ENCODE assay signal across 22 cellular contexts in the genomic region with DNA sequence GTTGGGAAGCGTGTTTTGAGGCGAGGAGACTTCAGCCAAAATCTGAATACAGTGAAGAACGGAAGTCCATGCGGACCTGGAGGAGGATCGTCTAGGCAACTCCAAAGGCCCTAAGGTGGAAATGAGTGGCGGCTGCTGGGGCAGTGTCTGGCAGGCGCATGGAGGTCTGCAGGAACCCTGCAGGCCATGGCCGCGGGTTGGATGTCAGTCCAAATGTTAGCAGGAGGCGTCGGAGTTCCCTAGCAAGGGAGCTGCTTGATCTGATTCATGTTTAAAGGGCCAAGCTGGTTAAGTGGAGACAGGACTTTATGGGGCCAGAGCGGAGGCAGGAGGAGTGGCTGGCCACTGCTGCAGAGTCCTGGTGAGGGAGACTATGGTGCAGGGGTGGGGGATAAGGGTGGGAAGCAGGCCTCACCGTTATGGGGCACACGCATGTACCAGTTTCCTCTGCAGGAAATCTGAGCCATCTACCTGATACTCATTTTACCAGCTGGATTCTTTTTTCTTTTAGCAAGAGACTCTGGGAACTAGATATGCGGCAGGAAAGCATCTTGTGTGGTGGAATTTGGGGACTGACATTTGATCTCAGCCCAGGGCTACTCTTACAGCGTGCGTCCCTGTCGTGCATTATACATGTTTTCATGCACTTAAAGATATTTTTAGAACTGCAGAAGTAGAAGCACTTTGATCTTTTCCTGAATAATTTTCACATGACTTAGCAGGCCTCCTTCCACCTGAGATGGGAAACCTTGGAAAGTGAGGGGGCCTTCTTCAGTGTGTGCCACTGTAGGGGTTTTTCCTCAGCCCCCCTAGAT. TPM values are rescaled to one million over a fixed set of nuclear protein-coding genes. Genes with fewer than 3 reads are reported as not detected.
A peak's percentile ranks its signal among the peaks of the same experiment; 100 is the strongest.
DNase-seq lines count a peak whose midpoint lies in the region; ATAC-seq, FAIRE-seq and TF ChIP-seq lines count a peak whose summit lies in the region.
"Had no signal": no experiment of that assay in that cellular context is flagged by ENCODE, and none has a peak within 500 bp of the region (broad histone marks: within the 10 kb centered on the region; RNA-seq: fewer than 3 reads in every experiment).

No MANE protein-coding gene starts in this region.

- H3K4me2 ChIP-seq in BLaER1 = peak overlapping the region; percentile 81
- peak overlapping the region; percentile 62 for H3K4me2 ChIP-seq in GM23338
- peak overlapping the region in 1 of 2 experiments; percentile 5; a peak in 1 of 4 replicates for H3K4me2 ChIP-seq in H1 (ENCODE audit: insufficient read depth in 1 of 2, low read depth in 2 of 2, low read length in 2 of 2)
- no peak overlapping the region for H3K4me2 ChIP-seq in neural progenitor cell

- peak overlapping the region; percentile 12 for H3K27ac Mint-ChIP-seq in GM23338
- peak overlapping the region; percentile 79 for H3K27ac Mint-ChIP-seq in neural progenitor cell
- H3K27ac Mint-ChIP-seq: T-helper 17 cell had no signal

- no peaks in the 10 kb centered on the region for H3K9me3 ChIP-seq in BLaER1
- H3K9me3 ChIP-seq in H1 (ENCODE audit: insufficient read depth in 2 of 2, low read depth in 1 of 2, low read length in 1 of 2) = no peaks in the 10 kb centered on the region
- no peaks in the 10 kb centered on the region for H3K9me3 ChIP-seq in neural progenitor cell (ENCODE audit: low read depth)
- H3K9me3 ChIP-seq in pancreas = no peaks in the 10 kb centered on the region

- H4K5ac ChIP-seq in H1 (ENCODE audit: insufficient read length, low read depth, low read length) = no peak overlapping the region

- peak overlapping the region; percentile 56; the same call in 1 of the 2 replicates for H3K18ac ChIP-seq in H1 (ENCODE audit: extremely low read depth, low read length)

- no peaks in the 10 kb centered on the region for H3K9me2 ChIP-seq in GM23338 (ENCODE audit: insufficient read depth)

- H2AFZ ChIP-seq in GM23338 = peak overlapping the region; percentile 91
- no peak overlapping the region for H2AFZ ChIP-seq in H1 (ENCODE audit: low read length)
- H2AFZ ChIP-seq in neural progenitor cell (replicated peaks) = no peak overlapping the region

- no peak overlapping the region for H3K4me3 ChIP-seq in BLaER1
- H3K4me3 ChIP-seq in GM23338 = no peak overlapping the region
- H3K4me3 ChIP-seq in H1 (ENCODE audit: extremely low read depth in 1 of 4, insufficient read depth in 2 of 4, low read depth in 3 of 4, low read length in 4 of 4) = no peak overlapping the region
- no peak overlapping the region for H3K4me3 ChIP-seq in neural progenitor cell
- no peak overlapping the region for H3K4me3 ChIP-seq in pancreas
- H3K4me3 ChIP-seq: lung had no signal

- peak overlapping the region; percentile 44 for H4K91ac ChIP-seq in H1 (replicated peaks; ENCODE audit: insufficient read length, low read length)

- no peak overlapping the region; the same call in 2 of the 3 replicates for H3K4me3 Mint-ChIP-seq in GM23338
- peak overlapping the region; percentile 12 for H3K4me3 Mint-ChIP-seq in neural progenitor cell
- H3K4me3 Mint-ChIP-seq: naive thymus-derived CD8-positive, alpha-beta T cell; T-helper 17 cell had no signal

- H4K8ac ChIP-seq in H1 (ENCODE audit: extremely low read depth, insufficient read depth, low read length) = no peak overlapping the region; the same call in 1 of the 2 replicates

- H2BK5ac ChIP-seq in H1 (ENCODE audit: low read depth, low read length) = peak overlapping the region; percentile 29; the same call in 1 of the 2 replicates

- H3K36me3 Mint-ChIP-seq in GM23338 (ENCODE audit: low read depth) (no peaks in the 10 kb centered on the region; the same call in 2 of the 3 replicates), neural progenitor cell (no peaks in the 10 kb centered on the region)
- H3K36me3 Mint-ChIP-seq: naive thymus-derived CD8-positive, alpha-beta T cell had no signal

- H3F3A ChIP-seq in GM23338 (replicated peaks; ENCODE audit: low read depth) (peaks cover 21% of the 10 kb centered on the region), neural progenitor cell (ENCODE audit: low read depth) (peaks cover 31% of the 10 kb centered on the region)

- DNase-seq in GM23338 (ENCODE audit: low spot score) (no peak), H1 (ENCODE audit: low read depth in 1 of 2, low spot score in 2 of 2) (no peak), neural progenitor cell (ENCODE audit: low spot score) (peak; percentile 5), pancreas (no peak), 8988T (no peak), HCEC 1CT (no peak)
- DNase-seq: activated CD4-positive, alpha-beta T cell treated with anti-CD3 and anti-CD28 coated beads, Interleukin-2, amount 50 U/mL, for 48 hours; activated naive CD4-positive, alpha-beta T cell treated with anti-CD3 and anti-CD28 coated beads, Interleukin-2, amount 50 U/mL, for 16 hours; Kasumi-1; naive thymus-derived CD8-positive, alpha-beta T cell; NCI-H1092; NCI-H2029 treated with DMSO at 0.1 percent for 48 hours; NCI-H526; SHP77; stimulated activated CD4-positive, alpha-beta T cell treated with anti-CD3 and anti-CD28 coated beads, Interleukin-15, amount 100 ng/mL, for 24 hours; T-helper 17 cell had no signal

- H2BK20ac ChIP-seq in H1 (ENCODE audit: low read length) = peak overlapping the region; percentile 89

- H3K23me2 ChIP-seq in H1 (ENCODE audit: low read depth, low read length) = peaks cover 13% of the 10 kb centered on the region; the same call in 1 of the 2 replicates

- TF ChIP-seq POLR2A in H1 (IDR thresholded peaks at IDR 0.05; ENCODE audit: control extremely low read depth in 1 of 2, low read depth in 2 of 2, low read length in 2 of 2) = no peak

- no peak overlapping the region; the same call in 1 of the 2 replicates for H2BK12ac ChIP-seq in H1 (ENCODE audit: low read depth, low read length)

- TF ChIP-seq EP300 in H1 (IDR thresholded peaks at IDR 0.05; ENCODE audit: borderline replicate concordance in 1 of 2, low read depth in 2 of 2, low read length in 2 of 2) = no peak

- peaks cover 6% of the 10 kb centered on the region for H3K27me3 Mint-ChIP-seq in GM23338 (ENCODE audit: insufficient read depth, low read depth, poor library complexity)
- peaks cover 13% of the 10 kb centered on the region for H3K27me3 Mint-ChIP-seq in neural progenitor cell (ENCODE audit: insufficient read depth, low read depth)
- H3K27me3 Mint-ChIP-seq: naive thymus-derived CD8-positive, alpha-beta T cell; T-helper 17 cell had no signal

- H3K36me3 ChIP-seq in BLaER1 = no peaks in the 10 kb centered on the region
- no peaks in the 10 kb centered on the region for H3K36me3 ChIP-seq in GM23338 (ENCODE audit: insufficient read depth)
- no peaks in the 10 kb centered on the region for H3K36me3 ChIP-seq in H1 (ENCODE audit: control insufficient read depth in 2 of 4, insufficient read depth in 4 of 4, low read length in 3 of 4)
- no peaks in the 10 kb centered on the region for H3K36me3 ChIP-seq in neural progenitor cell
- H3K36me3 ChIP-seq in pancreas = no peaks in the 10 kb centered on the region

- no peak overlapping the region for H3K56ac ChIP-seq in H1 (replicated peaks; ENCODE audit: insufficient read length, low read depth, low read length)

- peaks cover 1% of the 10 kb centered on the region; the same call in 1 of the 2 replicates for H3K79me2 ChIP-seq in GM23338 (replicated peaks; ENCODE audit: insufficient read depth)
- H3K79me2 ChIP-seq in H1 (ENCODE audit: control insufficient read depth in 1 of 2, insufficient read depth in 2 of 2, low read length in 2 of 2) = no peaks in the 10 kb centered on the region
- H3K79me2 ChIP-seq in neural progenitor cell (ENCODE audit: low read depth) = no peaks in the 10 kb centered on the region

- no peak overlapping the region for H3K14ac ChIP-seq in H1 (ENCODE audit: insufficient read length)

- H2BK120ac ChIP-seq in H1 (replicated peaks; ENCODE audit: low read depth, low read length) = peak overlapping the region; percentile 71

- H3K4me1 Mint-ChIP-seq in GM23338 (peaks cover 60% of the 10 kb centered on the region), neural progenitor cell (peaks cover 49% of the 10 kb centered on the region)

- no peak overlapping the region for H3K23ac ChIP-seq in H1 (ENCODE audit: insufficient read length)

- intact Hi-C loops in pancreas (cut with DNase I) = no loop called here

- ATAC-seq in GM23338 = peak; percentile 36
- ATAC-seq in HG02973 (IDR thresholded peaks at IDR 0.05; ENCODE audit: unreplicated experiment) = no peak
- ATAC-seq in pancreas = no peak
- ATAC-seq: naive thymus-derived CD8-positive, alpha-beta T cell; T-helper 17 cell had no signal

- H4K20me1 ChIP-seq in BLaER1 (no peaks in the 10 kb centered on the region), GM23338 (replicated peaks; ENCODE audit: insufficient read depth) (no peaks in the 10 kb centered on the region), H1 (replicated peaks in 1 of 2; ENCODE audit: control insufficient read depth in 1 of 2, insufficient read depth in 2 of 2, low read length in 2 of 2) (peaks cover 0 to 5% of the 10 kb centered on the region in 2 experiments), neural progenitor cell (ENCODE audit: low read depth) (no peaks in the 10 kb centered on the region)

- H3K4ac ChIP-seq in H1 (replicated peaks; ENCODE audit: insufficient read length, low read depth, low read length) = no peak overlapping the region

- POLR2A ChIA-PET in H1 (lab: Charles Lee; ENCODE audit: partially characterized antibody) = interaction anchor here (0.6 to 3.8 kb wide), 13 partner anchors 9 to 1218 kb away, joined by 3 to 43 read pairs (median 4); no protein-coding TSS in a partner anchor

- H3K9ac ChIP-seq in BLaER1 (no peak overlapping the region), H1 (replicated peaks in 1 of 4; ENCODE audit: extremely low read depth in 1 of 4, low read depth in 3 of 4, low read length in 3 of 4) (no peak overlapping the region), neural progenitor cell (no peak overlapping the region)

- peaks cover 69% of the 10 kb centered on the region for H3K4me1 ChIP-seq in BLaER1
- H3K4me1 ChIP-seq in GM23338 (ENCODE audit: insufficient read depth) = peaks cover 60% of the 10 kb centered on the region
- peaks cover 14 to 23% (median 18%) of the 10 kb centered on the region in 4 experiments for H3K4me1 ChIP-seq in H1 (replicated peaks in 1 of 4; ENCODE audit: control insufficient read depth in 3 of 4, insufficient read depth in 4 of 4, low read length in 3 of 4)
- peaks cover 14% of the 10 kb centered on the region for H3K4me1 ChIP-seq in neural progenitor cell
- H3K4me1 ChIP-seq in pancreas = peaks cover 0 to 2% (median 0%) of the 10 kb centered on the region in 3 donors

- CTCF ChIA-PET in H1 (lab: Charles Lee; ENCODE audit: partially characterized antibody) = interaction anchor here (0.6 to 2.4 kb wide), 14 partner anchors 8 to 513 kb away, joined by 3 to 12 read pairs (median 4); a partner anchor contains a TSS

- H2AK5ac ChIP-seq in H1 (ENCODE audit: low read depth, low read length) = no peak overlapping the region

- H2BK15ac ChIP-seq in H1 (ENCODE audit: low read length) = 0 out of 2 replicates have a peak overlapping the region, but pooled peaks have one; percentile 77

- H3K27ac ChIP-seq in BLaER1 (peak overlapping the region; percentile 16; the same call in 1 of the 2 replicates), GM23338 (ENCODE audit: low read depth) (peak overlapping the region; percentile 60), H1 (ENCODE audit: low read depth, low read length) (no peak overlapping the region), neural progenitor cell (no peak overlapping the region), pancreas (no peak overlapping the region)
- H3K27ac ChIP-seq: VCaP had no signal

- H3K27me3 ChIP-seq in BLaER1 = no peaks in the 10 kb centered on the region
- H3K27me3 ChIP-seq in GM23338 (ENCODE audit: insufficient read depth) = no peaks in the 10 kb centered on the region
- no peaks in the 10 kb centered on the region; a peak in 1 of 7 replicates for H3K27me3 ChIP-seq in H1 (replicated peaks in 1 of 4; ENCODE audit: control insufficient read depth in 3 of 4, extremely low read depth in 1 of 4, insufficient read depth in 3 of 4, low read length in 3 of 4)
- no peaks in the 10 kb centered on the region for H3K27me3 ChIP-seq in neural progenitor cell
- H3K27me3 ChIP-seq in pancreas = no peaks in the 10 kb centered on the region

- TF ChIP-seq CTCF in GM23338 (conservative IDR thresholded peaks at IDR 0.05; ENCODE audit: low read depth in 2 of 2) (no peak), H1 (IDR thresholded peaks at IDR 0.05; ENCODE audit: control extremely low read depth in 1 of 3, insufficient read depth in 1 of 3, low read depth in 1 of 3, low read length in 3 of 3) (no peak), neural progenitor cell (IDR thresholded peaks at IDR 0.05) (no peak), pancreas (IDR thresholded peaks at IDR 0.05) (no peak)

- FAIRE-seq in H1 (lab: Jason Lieb, UNC) (no peak), pancreas (lab: Jason Lieb, UNC) (no peak)
- FAIRE-seq: astrocyte, GM18507 had no signal

- H3K9me3 Mint-ChIP-seq in GM23338 = no peaks in the 10 kb centered on the region; the same call in 2 of the 3 replicates
- peaks cover 2% of the 10 kb centered on the region for H3K9me3 Mint-ChIP-seq in neural progenitor cell
- H3K9me3 Mint-ChIP-seq: naive thymus-derived CD8-positive, alpha-beta T cell had no signal

- H3K79me1 ChIP-seq in H1 (ENCODE audit: low read depth, low read length) = no peaks in the 10 kb centered on the region; the same call in 1 of the 2 replicates

- 77% methylated on average over 18 of the region's 18 CpGs; no CpG with 5 or more reads in 1 of the 2 experiments for WGBS in H1 (ENCODE audit: extremely low coverage in 1 of 2, insufficient coverage in 1 of 2, insufficient read length in 1 of 2, insufficient replicate concordance in 2 of 2, low coverage in 1 of 2, low lambda C conversion rate in 2 of 2, missing lambda C conversion rate in 1 of 2), 2 experiments
- WGBS in pancreas, 2 donors = 86 to 91% methylated on average over 18 of the region's 18 CpGs

- no peak for TF ChIP-seq RAD21 in H1 (IDR thresholded peaks at IDR 0.05 in 1 of 2, conservative IDR thresholded peaks at IDR 0.05 in 1 of 2; ENCODE audit: low read depth in 2 of 2, low read length in 2 of 2)

RNA-seq across cellular contexts. Expression of a gene that starts 6.6 kb away (rescaled TPM):
- total RNA-seq in GM23338 (2014; rRNA removed; shearing (Covaris generic)) = 143 and 156 TPM in 2 replicates
- polyA plus RNA-seq in GM23338 (2016; fragmentation: Nextera tagmentation; extraction: Ambion mirVana) (29.2 and 29.8 TPM in 2 replicates), H1 (2011; rRNA removed) (98.6 and 147 TPM in 2 replicates), pancreas (10 to 100 TPM; 57.5 to 78.8 TPM)
- 125 and 130 TPM in 2 replicates for total RNA-seq in H1 (2021; fragmentation: NEBNext Ultra II Directional; extraction: Animal tissue kit (Norgen Biotek cat#: 25700))
- polyA plus RNA-seq in H1 (2011; cell fraction: cytosol; rRNA removed) = 110 TPM
- polyA plus RNA-seq in H1 (2011; cell fraction: nucleus; rRNA removed) = 159 TPM
- 81.6 to 105 TPM (median 96.5 TPM) in 4 replicates for polyA plus RNA-seq in H1 (2012, experiment 1 of 2)
- 86.7 TPM for polyA plus RNA-seq in H1 (2012, experiment 2 of 2)
- polyA plus RNA-seq in H1 (2013, experiment 1 of 2) = 78.2 TPM
- 74.4 TPM for polyA plus RNA-seq in H1 (2013, experiment 2 of 2)
- 39.8 and 47.5 TPM in 2 replicates for polyA minus RNA-seq in H1 (2011; rRNA and poly(A)+ RNA removed)
- polyA minus RNA-seq in H1 (2011; cell fraction: cytosol; rRNA and poly(A)+ RNA removed) = 55.6 TPM
- 72.6 TPM for polyA minus RNA-seq in H1 (2011; cell fraction: nucleus; rRNA and poly(A)+ RNA removed)
- total RNA-seq in neural progenitor cell (ENCODE audit: low replicate concordance) (18.0 and 58.9 TPM in 2 replicates), pancreas (10 to 100 TPM; 48.1 to 76.3 (median 63.2) TPM)

RNA-seq across cellular contexts. Expression of a gene that starts 17.1 kb away (rescaled TPM):
- total RNA-seq in GM23338 (2014; rRNA removed; shearing (Covaris generic)) = 35.2 and 38.2 TPM in 2 replicates
- polyA plus RNA-seq in GM23338 (2016; fragmentation: Nextera tagmentation; extraction: Ambion mirVana) (4.5 and 6.7 TPM in 2 replicates), H1 (2011; rRNA removed) (13.6 and 22.5 TPM in 2 replicates), pancreas (1 to 10 TPM; 3.2 to 7.4 TPM)
- 21.5 and 24.9 TPM in 2 replicates for total RNA-seq in H1 (2021; fragmentation: NEBNext Ultra II Directional; extraction: Animal tissue kit (Norgen Biotek cat#: 25700))
- 23.8 TPM for polyA plus RNA-seq in H1 (2011; cell fraction: cytosol; rRNA removed)
- 26.9 TPM for polyA plus RNA-seq in H1 (2011; cell fraction: nucleus; rRNA removed)
- 12.3 to 21.8 TPM (median 20.3 TPM) in 4 replicates for polyA plus RNA-seq in H1 (2012, experiment 1 of 2)
- 13.0 TPM for polyA plus RNA-seq in H1 (2012, experiment 2 of 2)
- polyA plus RNA-seq in H1 (2013, experiment 1 of 2) = 9.1 TPM
- polyA plus RNA-seq in H1 (2013, experiment 2 of 2) = 8.5 TPM
- polyA minus RNA-seq in H1 (2011; rRNA and poly(A)+ RNA removed) = 2.5 and 2.9 TPM in 2 replicates
- 21.4 TPM for polyA minus RNA-seq in H1 (2011; cell fraction: cytosol; rRNA and poly(A)+ RNA removed)
- polyA minus RNA-seq in H1 (2011; cell fraction: nucleus; rRNA and poly(A)+ RNA removed) = 15.7 TPM
- total RNA-seq in neural progenitor cell (ENCODE audit: low replicate concordance) (3.0 and 26.1 TPM in 2 replicates), pancreas (1 to 10 TPM; 2.0 to 3.9 (median 2.8) TPM)

RNA-seq across cellular contexts. Expression of a gene that starts 20.6 kb away (rescaled TPM):
- 164 and 169 TPM in 2 replicates for total RNA-seq in GM23338 (2014; rRNA removed; shearing (Covaris generic))
- polyA plus RNA-seq in GM23338 (2016; fragmentation: Nextera tagmentation; extraction: Ambion mirVana) = 314 and 317 TPM in 2 replicates
- 254 and 264 TPM in 2 replicates for total RNA-seq in H1 (2021; fragmentation: NEBNext Ultra II Directional; extraction: Animal tissue kit (Norgen Biotek cat#: 25700))
- 441 and 483 TPM in 2 replicates for polyA plus RNA-seq in H1 (2011; rRNA removed)
- polyA plus RNA-seq in H1 (2011; cell fraction: cytosol; rRNA removed) = 569 TPM
- polyA plus RNA-seq in H1 (2011; cell fraction: nucleus; rRNA removed) = 327 TPM
- polyA plus RNA-seq in H1 (2012, experiment 1 of 2) = 326 to 515 TPM (median 467 TPM) in 4 replicates
- polyA plus RNA-seq in H1 (2012, experiment 2 of 2) = 519 TPM
- 191 TPM for polyA plus RNA-seq in H1 (2013, experiment 1 of 2)
- 244 TPM for polyA plus RNA-seq in H1 (2013, experiment 2 of 2)
- polyA minus RNA-seq in H1 (2011; rRNA and poly(A)+ RNA removed) = 29.0 and 37.7 TPM in 2 replicates
- polyA minus RNA-seq in H1 (2011; cell fraction: cytosol; rRNA and poly(A)+ RNA removed) = 63.9 TPM
- polyA minus RNA-seq in H1 (2011; cell fraction: nucleus; rRNA and poly(A)+ RNA removed) = 52.1 TPM
- total RNA-seq in neural progenitor cell (ENCODE audit: low replicate concordance) = 0.19 and 0.43 TPM in 2 replicates
- total RNA-seq in pancreas = 100 to 1,000 TPM; 125 to 408 (median 236) TPM
- polyA plus RNA-seq in pancreas = 100 to 1,000 TPM; 184 to 246 TPM
- total RNA-seq: T-helper 17 cell had no signal
- polyA plus RNA-seq: naive thymus-derived CD8-positive, alpha-beta T cell had no signal

RNA-seq across cellular contexts. Expression of a gene that starts 38.7 kb away (rescaled TPM):
- 1.5 and 5.8 TPM in 2 replicates for total RNA-seq in GM23338 (2014; rRNA removed; shearing (Covaris generic))
- polyA plus RNA-seq in GM23338 (2016; fragmentation: Nextera tagmentation; extraction: Ambion mirVana) (1.8 and 3.5 TPM in 2 replicates), H1 (2011; rRNA removed) (0.78 and 1.5 TPM in 2 replicates), pancreas (10 to 100 TPM in 1 of 2 donors, 1 to 10 TPM in 1; 9.0 to 10.9 TPM)
- 0.84 TPM in 1 of 2 replicates, not detected in the other for total RNA-seq in H1 (2021; fragmentation: NEBNext Ultra II Directional; extraction: Animal tissue kit (Norgen Biotek cat#: 25700))
- 1.3 TPM for polyA plus RNA-seq in H1 (2011; cell fraction: cytosol; rRNA removed)
- polyA plus RNA-seq in H1 (2011; cell fraction: nucleus; rRNA removed) = 1.6 TPM
- polyA plus RNA-seq in H1 (2012, experiment 1 of 2) = 0.98 to 2.0 TPM (median 1.4 TPM) in 4 replicates
- 0.75 TPM for polyA plus RNA-seq in H1 (2012, experiment 2 of 2)
- polyA plus RNA-seq in H1 (2013, experiment 1 of 2) = not detected
- polyA plus RNA-seq in H1 (2013, experiment 2 of 2) = 0.07 TPM
- 2.5 and 6.1 TPM in 2 replicates for polyA minus RNA-seq in H1 (2011; rRNA and poly(A)+ RNA removed)
- 1.9 TPM for polyA minus RNA-seq in H1 (2011; cell fraction: cytosol; rRNA and poly(A)+ RNA removed)
- 15.5 TPM for polyA minus RNA-seq in H1 (2011; cell fraction: nucleus; rRNA and poly(A)+ RNA removed)
- total RNA-seq in neural progenitor cell (ENCODE audit: low replicate concordance) (not detected in 2 replicates), pancreas (10 to 100 TPM; 12.3 to 26.5 (median 17.7) TPM)

RNA-seq across cellular contexts. Expression of a gene that starts 38.9 kb away (rescaled TPM):
- total RNA-seq in GM23338 (2014; rRNA removed; shearing (Covaris generic)) = 67.6 and 75.2 TPM in 2 replicates
- polyA plus RNA-seq in GM23338 (2016; fragmentation: Nextera tagmentation; extraction: Ambion mirVana) = 29.7 and 34.7 TPM in 2 replicates
- total RNA-seq in H1 (2021; fragmentation: NEBNext Ultra II Directional; extraction: Animal tissue kit (Norgen Biotek cat#: 25700)) = 0.73 and 1.0 TPM in 2 replicates
- polyA plus RNA-seq in H1 (2011; rRNA removed) = 44.8 and 72.4 TPM in 2 replicates
- 40.2 TPM for polyA plus RNA-seq in H1 (2011; cell fraction: cytosol; rRNA removed)
- 36.1 TPM for polyA plus RNA-seq in H1 (2011; cell fraction: nucleus; rRNA removed)
- 12.3 to 27.6 TPM (median 25.8 TPM) in 4 replicates for polyA plus RNA-seq in H1 (2012, experiment 1 of 2)
- 31.8 TPM for polyA plus RNA-seq in H1 (2012, experiment 2 of 2)
- polyA plus RNA-seq in H1 (2013, experiment 1 of 2) = 0.34 TPM
- polyA plus RNA-seq in H1 (2013, experiment 2 of 2) = 0.42 TPM
- 14.4 and 19.1 TPM in 2 replicates for polyA minus RNA-seq in H1 (2011; rRNA and poly(A)+ RNA removed)
- 27.4 TPM for polyA minus RNA-seq in H1 (2011; cell fraction: cytosol; rRNA and poly(A)+ RNA removed)
- polyA minus RNA-seq in H1 (2011; cell fraction: nucleus; rRNA and poly(A)+ RNA removed) = 16.0 TPM
- 2.0 and 14.3 TPM in 2 replicates for total RNA-seq in neural progenitor cell (ENCODE audit: low replicate concordance)
- 10 to 100 TPM in 1 of 6 donors, 1 to 10 TPM in 5; 7.1 to 10.3 (median 8.8) TPM for total RNA-seq in pancreas
- polyA plus RNA-seq in pancreas = 10 to 100 TPM in 1 of 2 donors, 1 to 10 TPM in 1; 7.1 to 11.2 TPM

Comparison
In these comparisons a context has a peak if more than half of its experiments do, and no peak if none do; other contexts are left out.
1. H3K27ac ChIP-seq: peak in BLaER1 (single experiment) and GM23338 (single experiment); none in H1 (single experiment), neural progenitor cell (single experiment) and pancreas (0 of 4).
2. RNA of a gene that starts 20.6 kb away (total RNA-seq): 254 to 264 TPM in H1, 125 to 408 TPM in pancreas and 164 to 169 TPM in GM23338; 0.19 to 0.43 TPM in neural progenitor cell; every median in the first group is over 10 times any median in the second.